9 cellular contexts compared by ENCODE assay signal in genomic region chr7:37448057-37448636, GRCh38. TPM values are rescaled to one million over a fixed set of nuclear protein-coding genes. Genes with fewer than 3 reads are reported as not detected.
DNase-seq lines count a peak whose midpoint lies in the region; ATAC-seq, FAIRE-seq and TF ChIP-seq lines count a peak whose summit lies in the region.
"Had no signal": no experiment of that assay in that cellular context is flagged by ENCODE, and none has a peak within 500 bp of the region (broad histone marks: within the 10 kb centered on the region; RNA-seq: fewer than 3 reads in every experiment).

No MANE protein-coding gene starts in this region.

- peaks cover 59% of the 10 kb centered on the region for H3K4me1 Mint-ChIP-seq in activated T-helper 1 cell treated with anti-CD3 and anti-CD28 coated beads, Interleukin-12 subunit alpha, Interleukin-12 subunit beta, Interleukin-2, Interleukin-4 antibody, amounts not matched to agents 30 ng/mL and 10 ng/mL and 1 ng/mL, durations not matched to agents 14 hours and 24 hours and 36 hours (ENCODE audit: low read depth)
- H3K4me1 Mint-ChIP-seq in glutamatergic neuron (ENCODE audit: low read depth, unreplicated experiment): peaks cover 14% of the 10 kb centered on the region

- no peaks in the 10 kb centered on the region for H3K27me3 ChIP-seq in pancreas

- H3K27me3 Mint-ChIP-seq in activated T-helper 1 cell treated with anti-CD3 and anti-CD28 coated beads, Interleukin-12 subunit alpha, Interleukin-12 subunit beta, Interleukin-2, Interleukin-4 antibody, amounts not matched to agents 30 ng/mL and 10 ng/mL and 1 ng/mL, durations not matched to agents 14 hours and 24 hours and 36 hours (ENCODE audit: insufficient read depth): peaks cover 7% of the 10 kb centered on the region
- peaks cover 1% of the 10 kb centered on the region for H3K27me3 Mint-ChIP-seq in glutamatergic neuron (ENCODE audit: unreplicated experiment)

- H3K9me3 Mint-ChIP-seq in activated T-helper 1 cell treated with anti-CD3 and anti-CD28 coated beads, Interleukin-12 subunit alpha, Interleukin-12 subunit beta, Interleukin-2, Interleukin-4 antibody, amounts not matched to agents 30 ng/mL and 10 ng/mL and 1 ng/mL, durations not matched to agents 14 hours and 24 hours and 36 hours: no peaks in the 10 kb centered on the region
- peaks cover 9% of the 10 kb centered on the region for H3K9me3 Mint-ChIP-seq in glutamatergic neuron (ENCODE audit: unreplicated experiment)

- H3K9me3 ChIP-seq in pancreas: no peaks in the 10 kb centered on the region

- no peaks in the 10 kb centered on the region for H3K36me3 ChIP-seq in pancreas

- H3K4me3 ChIP-seq in pancreas: peak overlapping the region; percentile 43 to 69 (median 49)

- intact Hi-C loops in activated T-helper 1 cell treated with anti-CD3 and anti-CD28 coated beads, Interleukin-12 subunit alpha, Interleukin-12 subunit beta, Interleukin-2, Interleukin-4 antibody, amounts not matched to agents 30 ng/mL and 10 ng/mL and 1 ng/mL, durations not matched to agents 14 hours and 24 hours and 36 hours (cut with micrococcal nuclease): loop anchor here (1.0 to 10.0 kb wide), 10 partner anchors 9 to 1633 kb away; no protein-coding TSS in a partner anchor
- intact Hi-C loops in pancreas (cut with DNase I): no loop called here

- H3K4me1 ChIP-seq in pancreas: peaks cover 0 to 2% (median 0%) of the 10 kb centered on the region in 3 donors

- ATAC-seq in HG03354 (IDR thresholded peaks at IDR 0.05; ENCODE audit: poor library complexity, severe bottlenecking, unreplicated experiment) (peak; percentile 29), pancreas (peak; percentile 40 to 50 (median 44))

- WGBS in pancreas, 2 donors: 1% methylated on average over 55 to 62 of the region's 62 CpGs

- H3K36me3 Mint-ChIP-seq in activated T-helper 1 cell treated with anti-CD3 and anti-CD28 coated beads, Interleukin-12 subunit alpha, Interleukin-12 subunit beta, Interleukin-2, Interleukin-4 antibody, amounts not matched to agents 30 ng/mL and 10 ng/mL and 1 ng/mL, durations not matched to agents 14 hours and 24 hours and 36 hours (ENCODE audit: low read depth): peaks cover 19% of the 10 kb centered on the region
- H3K36me3 Mint-ChIP-seq in glutamatergic neuron (ENCODE audit: unreplicated experiment): no peaks in the 10 kb centered on the region

- peak; percentile 47 for DNase-seq in activated CD8-positive, alpha-beta memory T cell treated with anti-CD3 and anti-CD28 coated beads, Interleukin-2, amount 50 U/mL, for 4 hours
- DNase-seq in activated CD8-positive, alpha-beta memory T cell treated with anti-CD3 and anti-CD28 coated beads, Interleukin-2, amount 50 U/mL, for 48 hours: no peak
- peak; percentile 27 for DNase-seq in activated T-helper 1 cell treated with anti-CD3 and anti-CD28 coated beads, Interleukin-12 subunit alpha, Interleukin-12 subunit beta, Interleukin-2, Interleukin-4 antibody, amounts not matched to agents 30 ng/mL and 10 ng/mL and 1 ng/mL, durations not matched to agents 14 hours and 24 hours and 36 hours (ENCODE audit: low spot score)
- DNase-seq in glutamatergic neuron (peak; percentile 54), pancreas (peak in 3 of 6 donors; percentile 11 to 64 (median 25)), DMS114 treated with DMSO at 0.1 percent for 48 hours (lab: John Stamatoyannopoulos, UW; ENCODE audit: unreplicated experiment) (no peak), NCI-H2196 (lab: John Stamatoyannopoulos, UW; ENCODE audit: unreplicated experiment) (no peak)

- H3K27ac Mint-ChIP-seq in activated T-helper 1 cell treated with anti-CD3 and anti-CD28 coated beads, Interleukin-12 subunit alpha, Interleukin-12 subunit beta, Interleukin-2, Interleukin-4 antibody, amounts not matched to agents 30 ng/mL and 10 ng/mL and 1 ng/mL, durations not matched to agents 14 hours and 24 hours and 36 hours: peak overlapping the region; percentile 97
- H3K27ac Mint-ChIP-seq in glutamatergic neuron (ENCODE audit: unreplicated experiment): no peak overlapping the region

- FAIRE-seq in pancreas (lab: Jason Lieb, UNC): no peak
- FAIRE-seq: endometrium had no signal

- TF ChIP-seq CTCF in glutamatergic neuron (IDR thresholded peaks at IDR 0.05; ENCODE audit: partially characterized antibody, unreplicated experiment): no peak
- TF ChIP-seq CTCF in pancreas (IDR thresholded peaks at IDR 0.05): no peak

- peak overlapping the region in 3 of 4 donors; percentile 48 to 77 (median 72) for H3K27ac ChIP-seq in pancreas

- H3K4me3 Mint-ChIP-seq in activated T-helper 1 cell treated with anti-CD3 and anti-CD28 coated beads, Interleukin-12 subunit alpha, Interleukin-12 subunit beta, Interleukin-2, Interleukin-4 antibody, amounts not matched to agents 30 ng/mL and 10 ng/mL and 1 ng/mL, durations not matched to agents 14 hours and 24 hours and 36 hours: peak overlapping the region; percentile 93
- H3K4me3 Mint-ChIP-seq in glutamatergic neuron (ENCODE audit: unreplicated experiment): peak overlapping the region; percentile 93

RNA-seq across cellular contexts. Expression of gene ELMO1, which starts 0.5 kb away (rescaled TPM):
- total RNA-seq in activated T-helper 1 cell treated with anti-CD3 and anti-CD28 coated beads, Interleukin-12 subunit alpha, Interleukin-12 subunit beta, Interleukin-2, Interleukin-4 antibody, amounts not matched to agents 30 ng/mL and 10 ng/mL and 1 ng/mL, durations not matched to agents 14 hours and 24 hours and 36 hours: 113 and 119 TPM in 2 replicates
- total RNA-seq in glutamatergic neuron (ENCODE audit: unreplicated experiment) (5.5 TPM), pancreas (10 to 100 TPM in 2 of 6 donors, 1 to 10 TPM in 4; 3.0 to 13.5 (median 4.9) TPM)
- polyA plus RNA-seq in pancreas: 10 to 100 TPM in 1 of 2 donors, 1 to 10 TPM in 1; 7.1 to 20.6 TPM

Comparison
In these comparisons a context has a peak if more than half of its experiments do, and no peak if none do; other contexts are left out.
1. DNase-seq: peak in activated CD8-positive, alpha-beta memory T cell treated with anti-CD3 and anti-CD28 coated beads, Interleukin-2, amount 50 U/mL, for 4 hours (single experiment), activated T-helper 1 cell treated with anti-CD3 and anti-CD28 coated beads, Interleukin-12 subunit alpha, Interleukin-12 subunit beta, Interleukin-2, Interleukin-4 antibody, amounts not matched to agents 30 ng/mL and 10 ng/mL and 1 ng/mL, durations not matched to agents 14 hours and 24 hours and 36 hours (single experiment) and glutamatergic neuron (single experiment); none in activated CD8-positive, alpha-beta memory T cell treated with anti-CD3 and anti-CD28 coated beads, Interleukin-2, amount 50 U/mL, for 48 hours (single experiment), DMS114 treated with DMSO at 0.1 percent for 48 hours (single experiment) and NCI-H2196 (single experiment).